In genomic region chr14:69808919-69809808, GRCh38 we compare ENCODE assay signal across 1 cellular context.
TF ChIP-seq lines count a peak whose summit lies in the region.

No MANE protein-coding gene starts in this region.

TF ChIP-seq in HepG2, 621 proteins besides CTCF, POLR2A, EP300 and RAD21 (continued from another document and continues in another):
- peak; percentile 55; the same call in 1 of the 2 replicates for TF ChIP-seq HNF1A (IDR thresholded peaks at IDR 0.05; ENCODE audit: low read depth)
- TF ChIP-seq HNF1A (CRISPR knock-in tag; IDR thresholded peaks at IDR 0.05; ENCODE audit: borderline replicate concordance) = peak; percentile 45; the same call in 1 of the 2 replicates
- TF ChIP-seq MZF1 (CRISPR knock-in tag; IDR thresholded peaks at IDR 0.05; ENCODE audit: borderline replicate concordance) = no peak
- TF ChIP-seq ZMYM2 (CRISPR knock-in tag; IDR thresholded peaks at IDR 0.05) = peak; percentile 87
- peak; percentile 61; the same call in 1 of the 2 replicates for TF ChIP-seq ZNF687 (CRISPR knock-in tag; IDR thresholded peaks at IDR 0.05)
- no peak for TF ChIP-seq KLF12 (CRISPR knock-in tag; IDR thresholded peaks at IDR 0.05; ENCODE audit: borderline replicate concordance)
- TF ChIP-seq PBX3 (CRISPR knock-in tag; IDR thresholded peaks at IDR 0.05; ENCODE audit: borderline replicate concordance) = no peak
- TF ChIP-seq ZSCAN30 (CRISPR knock-in tag; IDR thresholded peaks at IDR 0.05) = no peak
- TF ChIP-seq TBX3 (IDR thresholded peaks at IDR 0.05; ENCODE audit: borderline replicate concordance) = no peak
- TF ChIP-seq ZUFSP (CRISPR knock-in tag; IDR thresholded peaks at IDR 0.05; ENCODE audit: borderline replicate concordance) = no peak
- no peak; the same call in 1 of the 2 replicates for TF ChIP-seq WIZ (CRISPR knock-in tag; IDR thresholded peaks at IDR 0.05)
- TF ChIP-seq ZNF569 (CRISPR knock-in tag; IDR thresholded peaks at IDR 0.05; ENCODE audit: borderline replicate concordance) = no peak
- TF ChIP-seq HNRNPUL1 (IDR thresholded peaks at IDR 0.05; ENCODE audit: low read depth, low read length) = no peak
- peak; percentile 74; the same call in 1 of the 2 replicates for TF ChIP-seq ZNF557 (CRISPR knock-in tag; IDR thresholded peaks at IDR 0.05)
- no peak for TF ChIP-seq ZNF883 (CRISPR knock-in tag; IDR thresholded peaks at IDR 0.05; ENCODE audit: not compliant biosample characterization)
- TF ChIP-seq TRIM24 (CRISPR knock-in tag; IDR thresholded peaks at IDR 0.05) = no peak
- no peak for TF ChIP-seq ZNF350 (CRISPR knock-in tag; IDR thresholded peaks at IDR 0.05; ENCODE audit: borderline replicate concordance, low read depth)
- peak; percentile 79; the same call in 1 of the 2 replicates for TF ChIP-seq MIER2 (CRISPR knock-in tag; IDR thresholded peaks at IDR 0.05)
- no peak for TF ChIP-seq ZNF256 (CRISPR knock-in tag; conservative IDR thresholded peaks at IDR 0.05)
- 0 out of 2 replicates have a peak, but pooled peaks have one; percentile 59 for TF ChIP-seq ARID3A (IDR thresholded peaks at IDR 0.05; ENCODE audit: low read depth, low read length)
- peak; percentile 72; the same call in 1 of the 2 replicates for TF ChIP-seq ZNF292 (CRISPR knock-in tag; IDR thresholded peaks at IDR 0.05; ENCODE audit: borderline replicate concordance, low read depth)
- TF ChIP-seq ZNF746 (CRISPR knock-in tag; IDR thresholded peaks at IDR 0.05) = peak; percentile 76; the same call in 1 of the 2 replicates
- TF ChIP-seq DR1 (CRISPR knock-in tag; IDR thresholded peaks at IDR 0.05) = no peak
- no peak for TF ChIP-seq PRPF4 (IDR thresholded peaks at IDR 0.05; ENCODE audit: low read depth, low read length, poor library complexity, severe bottlenecking)
- TF ChIP-seq THAP11 (CRISPR knock-in tag; IDR thresholded peaks at IDR 0.05) = peak; percentile 40; the same call in 1 of the 2 replicates
- no peak; the same call in 1 of the 2 replicates for TF ChIP-seq ADNP (CRISPR knock-in tag; IDR thresholded peaks at IDR 0.05)
- no peak for TF ChIP-seq ZNF510 (CRISPR knock-in tag; IDR thresholded peaks at IDR 0.05; ENCODE audit: low read depth)
- TF ChIP-seq ATF2 (CRISPR knock-in tag; IDR thresholded peaks at IDR 0.05) = peak; percentile 58
- TF ChIP-seq NFIC (IDR thresholded peaks at IDR 0.05; ENCODE audit: low read length) = peak; percentile 88
- no peak for TF ChIP-seq ZFP1 (CRISPR knock-in tag; IDR thresholded peaks at IDR 0.05)
- no peak for TF ChIP-seq PCBP2 (optimal IDR thresholded peaks at IDR 0.05; ENCODE audit: low read depth, low read length, poor library complexity, severe bottlenecking)
- TF ChIP-seq NBN (conservative IDR thresholded peaks at IDR 0.05) = no peak
- TF ChIP-seq HMGXB4 (CRISPR knock-in tag; IDR thresholded peaks at IDR 0.05; ENCODE audit: borderline replicate concordance in 1 of 2, low read depth in 1 of 2) = 0 out of 4 replicates have a peak, but pooled peaks of 1 of the 2 experiments have one; percentile 31
- TF ChIP-seq HDAC2 (CRISPR knock-in tag; IDR thresholded peaks at IDR 0.05) = peak; percentile 87
- TF ChIP-seq KMT2A (CRISPR knock-in tag; IDR thresholded peaks at IDR 0.05) = peak; percentile 29; the same call in 1 of the 2 replicates
- no peak for TF ChIP-seq ZNF800 (CRISPR knock-in tag; IDR thresholded peaks at IDR 0.05)
- 0 out of 2 replicates have a peak, but pooled peaks have one; percentile 43 for TF ChIP-seq CAMTA2 (CRISPR knock-in tag; IDR thresholded peaks at IDR 0.05; ENCODE audit: borderline replicate concordance)
- TF ChIP-seq TARDBP (CRISPR knock-in tag; IDR thresholded peaks at IDR 0.05) = peak; percentile 87
- peak; percentile 82 for TF ChIP-seq ZNF564 (CRISPR knock-in tag; IDR thresholded peaks at IDR 0.05)
- no peak for TF ChIP-seq EZH2 (conservative IDR thresholded peaks at IDR 0.05; ENCODE audit: low read depth, low read length)
- TF ChIP-seq SUZ12 (IDR thresholded peaks at IDR 0.05; ENCODE audit: low read depth, low read length) = no peak
- no peak for TF ChIP-seq ZC3H13 (CRISPR knock-in tag; IDR thresholded peaks at IDR 0.05)
- TF ChIP-seq RFXAP (CRISPR knock-in tag; IDR thresholded peaks at IDR 0.05; ENCODE audit: borderline replicate concordance) = peak; percentile 27; the same call in 1 of the 2 replicates
- TF ChIP-seq MED13 (CRISPR knock-in tag; IDR thresholded peaks at IDR 0.05) = no peak
- TF ChIP-seq ZNF709 (CRISPR knock-in tag; IDR thresholded peaks at IDR 0.05) = 0 out of 2 replicates have a peak, but pooled peaks have one; percentile 29
- TF ChIP-seq ZNF550 (CRISPR knock-in tag; IDR thresholded peaks at IDR 0.05; ENCODE audit: borderline replicate concordance) = no peak
- no peak for TF ChIP-seq ZNF335 (CRISPR knock-in tag; IDR thresholded peaks at IDR 0.05)
- TF ChIP-seq ZKSCAN5 (CRISPR knock-in tag; IDR thresholded peaks at IDR 0.05) = no peak
- no peak for TF ChIP-seq ZNF230 (CRISPR knock-in tag; IDR thresholded peaks at IDR 0.05)
- no peak for TF ChIP-seq NCOA1 (CRISPR knock-in tag; IDR thresholded peaks at IDR 0.05)
